1 cellular context compared by ENCODE assay signal in the genomic region with DNA sequence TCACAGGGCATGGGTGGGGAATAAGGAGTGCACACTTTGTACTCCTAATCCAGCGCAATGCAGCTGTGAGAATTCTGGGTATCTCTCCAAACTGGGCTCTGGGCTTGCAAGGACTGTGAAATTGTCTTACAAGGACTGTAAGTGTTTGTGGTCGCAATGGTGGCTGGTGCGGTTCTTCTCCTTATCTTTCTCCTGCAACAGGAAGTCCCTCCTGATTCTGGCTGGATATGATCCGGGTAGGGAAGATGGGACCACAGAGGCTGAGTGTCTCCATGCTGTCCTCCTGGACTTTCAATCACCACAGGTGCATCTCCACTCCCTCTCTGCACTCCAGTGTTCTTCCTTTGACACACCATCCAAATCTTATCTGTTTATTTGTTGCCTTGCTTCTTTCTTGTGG.
TF ChIP-seq lines count a peak whose summit lies in the region.

No MANE protein-coding gene starts in this region.

TF ChIP-seq in K562, 482 proteins besides CTCF, POLR2A, EP300 and RAD21 (continued from another document):
- TF ChIP-seq E2F8 (IDR thresholded peaks at IDR 0.05; ENCODE audit: low read depth, partially characterized antibody) (no peak), CHAMP1 (IDR thresholded peaks at IDR 0.05) (0 out of 2 replicates have a peak, but pooled peaks have one; percentile 18), PTBP1 (IDR thresholded peaks at IDR 0.05; ENCODE audit: low read depth, low read length) (no peak), GTF2F1 (IDR thresholded peaks at IDR 0.05; ENCODE audit: low read depth, low read length) (no peak), ZEB2 (IDR thresholded peaks at IDR 0.05) (0 out of 2 replicates have a peak, but pooled peaks have one; percentile 30), MBD2 (IDR thresholded peaks at IDR 0.05; ENCODE audit: borderline replicate concordance, low read depth) (no peak), TAL1 (IDR thresholded peaks at IDR 0.05) (peak; percentile 66), CHCHD3 (CRISPR knock-in tag; IDR thresholded peaks at IDR 0.05) (no peak), GATA2 (CRISPR knock-in tag; IDR thresholded peaks at IDR 0.05) (no peak), SRF (CRISPR knock-in tag; IDR thresholded peaks at IDR 0.05) (no peak), PCBP2 (IDR thresholded peaks at IDR 0.05; ENCODE audit: low read depth, low read length, poor library complexity, severe bottlenecking) (no peak), KLF16 (IDR thresholded peaks at IDR 0.05) (peak; percentile 72), ZNF639 (CRISPR knock-in tag; conservative IDR thresholded peaks at IDR 0.05 in 1 of 2, IDR thresholded peaks at IDR 0.05 in 1 of 2) (no peak)
- TF ChIP-seq, protein P1, sequence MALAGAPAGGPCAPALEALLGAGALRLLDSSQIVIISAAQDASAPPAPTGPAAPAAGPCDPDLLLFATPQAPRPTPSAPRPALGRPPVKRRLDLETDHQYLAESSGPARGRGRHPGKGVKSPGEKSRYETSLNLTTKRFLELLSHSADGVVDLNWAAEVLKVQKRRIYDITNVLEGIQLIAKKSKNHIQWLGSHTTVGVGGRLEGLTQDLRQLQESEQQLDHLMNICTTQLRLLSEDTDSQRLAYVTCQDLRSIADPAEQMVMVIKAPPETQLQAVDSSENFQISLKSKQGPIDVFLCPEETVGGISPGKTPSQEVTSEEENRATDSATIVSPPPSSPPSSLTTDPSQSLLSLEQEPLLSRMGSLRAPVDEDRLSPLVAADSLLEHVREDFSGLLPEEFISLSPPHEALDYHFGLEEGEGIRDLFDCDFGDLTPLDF (CRISPR knock-in tag; IDR thresholded peaks at IDR 0.05), result no peak
